21 cellular contexts compared by ENCODE assay signal in genomic region chr7:152344253-152344652, GRCh38.
DNase-seq lines count a peak whose midpoint lies in the region; ATAC-seq and TF ChIP-seq lines count a peak whose summit lies in the region.
"Had no signal": no experiment of that assay in that cellular context is flagged by ENCODE, and none has a peak within 500 bp of the region (broad histone marks: within the 10 kb centered on the region; RNA-seq: fewer than 3 reads in every experiment).

No MANE protein-coding gene starts in this region.

- H3K27ac Mint-ChIP-seq in activated naive CD4-positive, alpha-beta T cell treated with anti-CD3 and anti-CD28 coated beads, Interleukin-2, amount 50 U/mL, for 72 hours = peak overlapping the region in 1 of 2 donors; percentile 87
- H3K27ac Mint-ChIP-seq in T-helper 17 cell = peak overlapping the region; percentile 1
- H3K27ac Mint-ChIP-seq: CD4-positive, alpha-beta T cell; progenitor cell of endocrine pancreas; WTC11 had no signal

- H3K27me3 ChIP-seq in right lobe of liver (no peaks in the 10 kb centered on the region), uterus (no peaks in the 10 kb centered on the region)
- H3K27me3 ChIP-seq: spleen, vagina had no signal

- H3K4me3 Mint-ChIP-seq in T-helper 17 cell = no peak overlapping the region
- H3K4me3 Mint-ChIP-seq: CD4-positive, alpha-beta T cell; endodermal cell; T-cell; WTC11 had no signal

- TF ChIP-seq CTCF in right lobe of liver (IDR thresholded peaks at IDR 0.05) (no peak), uterus (IDR thresholded peaks at IDR 0.05) (no peak)

- DNase-seq in activated naive CD4-positive, alpha-beta T cell treated with anti-CD3 and anti-CD28 coated beads, Interleukin-2, amount 50 U/mL, for 72 hours (ENCODE audit: low spot score in 2 of 2) = no peak
- DNase-seq in activated naive CD4-positive, alpha-beta T cell treated with anti-CD3 and anti-CD28 coated beads, Interleukin-2, amount 50 U/mL, for 16 hours = no peak
- DNase-seq in T-helper 17 cell (no peak), right lobe of liver (no peak), uterus (no peak), kidney glomerular epithelial cell (lab: John Stamatoyannopoulos, UW) (no peak)
- DNase-seq in stimulated activated naive CD8-positive, alpha-beta T cell treated with anti-CD3 and anti-CD28 coated beads, Interleukin-15, Interleukin-2, amounts not matched to agents 100 U/mL and 50 U/mL, for 24 hours = no peak
- DNase-seq: ACHN; caudate nucleus; CD4-positive, alpha-beta T cell; DND-41; endodermal cell; foreskin fibroblast; left ventricle myocardium inferior; NCI-H748 treated with DMSO at 0.1 percent for 48 hours; spleen; T-cell had no signal

- ATAC-seq in activated naive CD4-positive, alpha-beta T cell treated with anti-CD3 and anti-CD28 coated beads, Interleukin-2, amount 50 U/mL, for 72 hours = peak; percentile 50 to 69
- ATAC-seq in HG02678 (IDR thresholded peaks at IDR 0.05; ENCODE audit: unreplicated experiment) (peak; percentile 43), T-helper 17 cell (peak; percentile 74), right lobe of liver (no peak)
- peak; percentile 52 for ATAC-seq in stimulated activated naive CD8-positive, alpha-beta T cell treated with anti-CD3 and anti-CD28 coated beads, Interleukin-15, Interleukin-2, amounts not matched to agents 100 U/mL and 50 U/mL, for 24 hours
- ATAC-seq: WTC11 had no signal

- peaks cover 8 to 15% of the 10 kb centered on the region in 2 donors for H3K36me3 Mint-ChIP-seq in activated naive CD4-positive, alpha-beta T cell treated with anti-CD3 and anti-CD28 coated beads, Interleukin-2, amount 50 U/mL, for 72 hours
- H3K36me3 Mint-ChIP-seq in T-helper 17 cell (ENCODE audit: low read depth) = peaks cover 8% of the 10 kb centered on the region

- intact Hi-C loops in right lobe of liver (cut with DNase I) (no loop called here), uterus (cut with DNase I; ENCODE audit: low total_unique reads) (no loop called here)

- H3K4me3 ChIP-seq in right lobe of liver (no peak overlapping the region), uterus (no peak overlapping the region)
- H3K4me3 ChIP-seq: left ventricle myocardium inferior, spleen, vagina had no signal

- TF ChIP-seq POLR2A in right lobe of liver (IDR thresholded peaks at IDR 0.05) = no peak
- no peak for TF ChIP-seq POLR2A in uterus (IDR thresholded peaks at IDR 0.05)

- H3K27ac ChIP-seq in right lobe of liver (no peak overlapping the region), uterus (no peak overlapping the region)
- H3K27ac ChIP-seq: left ventricle myocardium inferior, spleen, vagina had no signal

- H3K27me3 Mint-ChIP-seq in T-helper 17 cell = no peaks in the 10 kb centered on the region
- H3K27me3 Mint-ChIP-seq: CD4-positive, alpha-beta T cell; progenitor cell of endocrine pancreas; T-cell had no signal

- peaks cover 0 to 5% of the 10 kb centered on the region in 2 donors for H3K9me3 Mint-ChIP-seq in activated naive CD4-positive, alpha-beta T cell treated with anti-CD3 and anti-CD28 coated beads, Interleukin-2, amount 50 U/mL, for 72 hours

- H3K4me1 Mint-ChIP-seq in T-helper 17 cell = peaks cover 28% of the 10 kb centered on the region
- H3K4me1 Mint-ChIP-seq: WTC11 had no signal

- H3K36me3 ChIP-seq in right lobe of liver (no peaks in the 10 kb centered on the region), uterus (no peaks in the 10 kb centered on the region)

- peaks cover 0 to 20% (median 5%) of the 10 kb centered on the region in 4 donors for H3K4me1 ChIP-seq in right lobe of liver
- H3K4me1 ChIP-seq in uterus = no peaks in the 10 kb centered on the region

- WGBS in right lobe of liver (ENCODE audit: insufficient coverage, low coverage, low lambda C conversion rate, missing lambda C conversion rate) = 90% methylated on average over 2 of the region's 2 CpGs

- no peaks in the 10 kb centered on the region for H3K9me3 ChIP-seq in T-helper 17 cell (ENCODE audit: control insufficient read depth, low read length, poor library complexity, severe bottlenecking)
- no peaks in the 10 kb centered on the region for H3K9me3 ChIP-seq in right lobe of liver
- H3K9me3 ChIP-seq in uterus = peaks cover 0 to 4% of the 10 kb centered on the region in 2 donors
- H3K9me3 ChIP-seq: vagina had no signal

Comparison
In these comparisons a context has a peak if more than half of its experiments do, and no peak if none do; other contexts are left out.
1. ATAC-seq: peak in activated naive CD4-positive, alpha-beta T cell treated with anti-CD3 and anti-CD28 coated beads, Interleukin-2, amount 50 U/mL, for 72 hours (2 of 2), HG02678 (single experiment), T-helper 17 cell (single experiment) and stimulated activated naive CD8-positive, alpha-beta T cell treated with anti-CD3 and anti-CD28 coated beads, Interleukin-15, Interleukin-2, amounts not matched to agents 100 U/mL and 50 U/mL, for 24 hours (single experiment); none in right lobe of liver (0 of 4).